10 cellular contexts compared by ENCODE assay signal in genomic region chr7:74032191-74032490, GRCh38. TPM values are rescaled to one million over a fixed set of nuclear protein-coding genes. Genes with fewer than 3 reads are reported as not detected.
A peak's percentile ranks its signal among the peaks of the same experiment; 100 is the strongest.
DNase-seq lines count a peak whose midpoint lies in the region; ATAC-seq and TF ChIP-seq lines count a peak whose summit lies in the region.
"Had no signal": no experiment of that assay in that cellular context is flagged by ENCODE, and none has a peak within 500 bp of the region (broad histone marks: within the 10 kb centered on the region; RNA-seq: fewer than 3 reads in every experiment).

No MANE protein-coding gene starts in this region.

- H3K36me3 ChIP-seq in Peyer's patch (no peaks in the 10 kb centered on the region), osteoblast (ENCODE audit: insufficient read depth, low read length) (no peaks in the 10 kb centered on the region)

- no peak overlapping the region for H2AFZ ChIP-seq in osteoblast (ENCODE audit: low read length)

- no peaks in the 10 kb centered on the region for H4K20me1 ChIP-seq in osteoblast (ENCODE audit: insufficient read depth, low read length)

- no peak for TF ChIP-seq POLR2A in Peyer's patch (IDR thresholded peaks at IDR 0.05)

- H3K27me3 ChIP-seq in Peyer's patch (no peaks in the 10 kb centered on the region), osteoblast (ENCODE audit: insufficient read depth, low read length) (peaks cover 12% of the 10 kb centered on the region)

- H3K79me2 ChIP-seq in osteoblast (ENCODE audit: insufficient read depth, low read length): no peaks in the 10 kb centered on the region

- ATAC-seq in activated CD4-positive, CD25-positive, alpha-beta regulatory T cell treated with anti-CD3 and anti-CD28 coated beads, Interleukin-2, amount 50 U/mL, for 24 hours: no peak

- peak overlapping the region; percentile 23 for H3K4me2 ChIP-seq in osteoblast (ENCODE audit: insufficient read depth, low read length)

- no peaks in the 10 kb centered on the region for H3K9me3 ChIP-seq in Peyer's patch
- no peaks in the 10 kb centered on the region for H3K9me3 ChIP-seq in osteoblast (ENCODE audit: low read depth, low read length)

- H3K4me1 ChIP-seq in Peyer's patch (peaks cover 0 to 33% (median 2%) of the 10 kb centered on the region in 4 donors), osteoblast (ENCODE audit: insufficient read depth, low read length) (peaks cover 18% of the 10 kb centered on the region)

- no peak overlapping the region for H3K4me3 ChIP-seq in AG09309 (ENCODE audit: control insufficient read depth, low read depth, low read length)
- H3K4me3 ChIP-seq in Peyer's patch: peak overlapping the region in 1 of 4 donors; percentile 0
- H3K4me3 ChIP-seq in osteoblast (ENCODE audit: insufficient read depth, low read length): no peak overlapping the region

- H3K27ac ChIP-seq in Peyer's patch (peak overlapping the region in 3 of 4 donors; percentile 47 to 60 (median 52)), osteoblast (ENCODE audit: low read depth, low read length) (no peak overlapping the region)
- H3K27ac ChIP-seq: epithelial cell of prostate had no signal

- TF ChIP-seq CTCF in AG09309 (IDR thresholded peaks at IDR 0.05; ENCODE audit: control insufficient read depth, insufficient read depth, low read depth, low read length, missing control alignments): no peak
- no peak for TF ChIP-seq CTCF in Peyer's patch (IDR thresholded peaks at IDR 0.05)
- TF ChIP-seq CTCF in osteoblast (IDR thresholded peaks at IDR 0.05; ENCODE audit: extremely low read depth, low read depth, low read length): no peak
- no peak for TF ChIP-seq CTCF in GM10266 (IDR thresholded peaks at IDR 0.05; ENCODE audit: control insufficient read depth, insufficient read depth, low read depth, missing control alignments)

- DNase-seq in AG09309 (ENCODE audit: low read depth) (peak; percentile 52), Peyer's patch (no peak), fibroblast of gingiva (ENCODE audit: low read depth) (peak; percentile 61), osteoblast (ENCODE audit: insufficient read length, low spot score, missing footprints) (peak; percentile 93), GM10266 (ENCODE audit: extremely low spot score) (no peak), activated T-cell treated with anti-CD3 and anti-CD28 coated beads for 4 hours (no peak)
- DNase-seq in stimulated activated CD4-positive, alpha-beta T cell treated with anti-CD3 and anti-CD28 coated beads, Interleukin-15, amount 100 ng/mL, for 24 hours: no peak
- DNase-seq: activated CD4-positive, alpha-beta T cell treated with anti-CD3 and anti-CD28 coated beads, Interleukin-2, amount 50 U/mL, for 48 hours had no signal

RNA-seq across cellular contexts. Expression of gene ELN, which starts 4.2 kb away (rescaled TPM):
- total RNA-seq in Peyer's patch (100 to 1,000 TPM in 1 of 4 donors, 10 to 100 TPM in 3; 11.5 to 210 (median 27.9) TPM), osteoblast (69.1 and 113 TPM in 2 replicates)

RNA-seq across cellular contexts. Expression of gene LIMK1, which starts 51.5 kb away (rescaled TPM):
- 10 to 100 TPM in 2 of 4 donors, 1 to 10 TPM in 2; 3.7 to 38.0 (median 11.7) TPM for total RNA-seq in Peyer's patch
- 46.7 and 48.9 TPM in 2 replicates for total RNA-seq in osteoblast

Comparison
In these comparisons a context has a peak if more than half of its experiments do, and no peak if none do; other contexts are left out.
1. DNase-seq: peak in AG09309 (single experiment), fibroblast of gingiva (single experiment) and osteoblast (single experiment); none in Peyer's patch (0 of 3), GM10266 (single experiment), activated T-cell treated with anti-CD3 and anti-CD28 coated beads for 4 hours (single experiment) and stimulated activated CD4-positive, alpha-beta T cell treated with anti-CD3 and anti-CD28 coated beads, Interleukin-15, amount 100 ng/mL, for 24 hours (single experiment).